ENCODE assay signal across 23 cellular contexts in the genomic region with DNA sequence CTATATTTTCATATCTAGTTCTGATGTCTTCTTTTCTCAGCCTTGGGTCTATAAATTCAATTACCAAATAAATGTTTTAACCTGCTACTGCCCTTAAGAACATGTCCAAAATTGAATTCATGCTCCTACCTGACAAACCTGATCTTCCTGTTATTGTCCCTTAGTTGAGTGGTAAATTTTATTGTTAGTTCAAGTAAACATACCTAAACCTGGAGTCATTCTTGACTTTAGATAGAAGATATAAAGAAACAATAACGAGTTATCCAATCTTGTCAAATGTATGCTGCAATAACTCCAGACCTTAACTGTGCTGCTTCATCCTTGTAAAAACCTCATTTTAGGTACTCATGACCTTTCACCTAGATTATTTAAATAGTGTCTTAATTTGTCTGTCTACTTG.
"Had no signal": no experiment of that assay in that cellular context is flagged by ENCODE, and none has a peak within 500 bp of the region (broad histone marks: within the 10 kb centered on the region; RNA-seq: fewer than 3 reads in every experiment).

No MANE protein-coding gene starts in this region.

- H3K9me3 ChIP-seq: gastrocnemius medialis, neutrophil, thyroid gland had no signal

- DNase-seq: activated B cell treated with CpG ODN at 0.5 μM for 24 hours; activated CD4-positive, alpha-beta T cell treated with anti-CD3 and anti-CD28 coated beads for 48 hours; activated CD8-positive, alpha-beta memory T cell treated with anti-CD3 and anti-CD28 coated beads, Interleukin-2, amount 50 U/mL, for 4 hours; activated CD8-positive, alpha-beta T cell treated with anti-CD3 and anti-CD28 coated beads for 36 hours; activated gamma-delta T cell; activated T-cell treated with anti-CD3 and anti-CD28 coated beads, Interleukin-2, amount 50 U/mL, for 48 hours; gastrocnemius medialis; heart left ventricle; naive thymus-derived CD8-positive, alpha-beta T cell; retina; stimulated activated CD4-positive, alpha-beta T cell treated with anti-CD3 and anti-CD28 coated beads, Interleukin-15, amount 100 ng/mL, for 24 hours; stimulated activated CD4-positive, alpha-beta T cell treated with anti-CD3 and anti-CD28 coated beads, Interleukin-4, amount 100 ng/mL, for 1 hour; stimulated activated naive B cell treated with anti-CD40 and anti-IgM and Interleukin-4, amounts not matched to agents 10 μg/mL and 1 μg/mL and 100 μg/mL, for 72 hours; T-helper 2 cell; thyroid gland had no signal

- H3K36me3 ChIP-seq: gastrocnemius medialis, heart left ventricle, neutrophil, thyroid gland had no signal

- H3K4me3 ChIP-seq: coronary artery, gastrocnemius medialis, heart left ventricle, thyroid gland had no signal

- H3K4me3 Mint-ChIP-seq: activated B cell treated with CpG ODN at 0.5 μM for 24 hours; activated CD8-positive, alpha-beta T cell treated with anti-CD3 and anti-CD28 coated beads for 36 hours; central memory CD8-positive, alpha-beta T cell; naive thymus-derived CD8-positive, alpha-beta T cell; stimulated activated naive B cell treated with anti-CD40 and anti-IgM and Interleukin-4, amounts not matched to agents 10 μg/mL and 1 μg/mL and 100 μg/mL, for 72 hours had no signal

- H3K4me1 Mint-ChIP-seq: activated B cell treated with CpG ODN at 0.5 μM for 24 hours; central memory CD8-positive, alpha-beta T cell; naive thymus-derived CD8-positive, alpha-beta T cell; stimulated activated naive B cell treated with anti-CD40 and anti-IgM and Interleukin-4, amounts not matched to agents 10 μg/mL and 1 μg/mL and 100 μg/mL, for 72 hours had no signal

- FAIRE-seq: TTC549, urothelium cell line had no signal

- H3K9ac ChIP-seq: parathyroid adenoma had no signal

- H3K79me2 ChIP-seq: parathyroid adenoma had no signal

- H2AFZ ChIP-seq: parathyroid adenoma had no signal

- ATAC-seq: activated CD8-positive, alpha-beta T cell treated with anti-CD3 and anti-CD28 coated beads for 36 hours; activated naive CD4-positive, alpha-beta T cell treated with anti-CD3 and anti-CD28 coated beads, Interleukin-2, amount 50 U/mL, for 72 hours; gastrocnemius medialis; heart left ventricle; left lobe of liver; naive thymus-derived CD8-positive, alpha-beta T cell; stimulated activated naive B cell treated with anti-CD40 and anti-IgM and Interleukin-4, amounts not matched to agents 10 μg/mL and 1 μg/mL and 100 μg/mL, for 72 hours had no signal

- H3K4me1 ChIP-seq: gastrocnemius medialis, heart left ventricle, parathyroid adenoma had no signal

- H3K27ac Mint-ChIP-seq: activated B cell treated with CpG ODN at 0.5 μM for 24 hours; activated CD8-positive, alpha-beta T cell treated with anti-CD3 and anti-CD28 coated beads for 36 hours; activated naive CD4-positive, alpha-beta T cell treated with anti-CD3 and anti-CD28 coated beads, Interleukin-2, amount 50 U/mL, for 72 hours; naive thymus-derived CD8-positive, alpha-beta T cell; stimulated activated naive B cell treated with anti-CD40 and anti-IgM and Interleukin-4, amounts not matched to agents 10 μg/mL and 1 μg/mL and 100 μg/mL, for 72 hours had no signal

- H3K27me3 ChIP-seq: gastrocnemius medialis, thyroid gland had no signal

- H3K27ac ChIP-seq: coronary artery, gastrocnemius medialis, heart left ventricle, neutrophil, parathyroid adenoma, thyroid gland had no signal
